1 cellular context compared by ENCODE assay signal in the genomic region with DNA sequence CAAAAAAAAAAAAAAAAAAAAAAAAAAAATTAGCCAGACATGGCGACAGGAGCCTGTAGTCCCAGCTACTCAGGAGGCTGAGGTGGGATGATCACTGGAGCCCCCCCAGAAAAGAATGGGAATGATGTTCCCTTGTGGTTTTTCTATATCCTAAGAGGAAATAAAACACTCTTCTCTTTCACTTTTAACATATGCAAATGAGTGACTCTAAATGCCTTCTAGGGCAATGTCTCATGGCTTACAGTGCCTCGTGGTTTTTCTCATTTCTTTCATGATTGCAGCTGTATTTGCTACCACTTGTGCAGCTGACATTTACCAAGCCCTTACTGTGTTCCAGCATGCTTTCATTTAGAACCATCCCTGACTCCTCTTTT.
TF ChIP-seq lines count a peak whose summit lies in the region.

No MANE protein-coding gene starts in this region.

TF ChIP-seq in HepG2, 621 proteins besides CTCF, POLR2A, EP300 and RAD21:
- TF ChIP-seq, protein P1, sequence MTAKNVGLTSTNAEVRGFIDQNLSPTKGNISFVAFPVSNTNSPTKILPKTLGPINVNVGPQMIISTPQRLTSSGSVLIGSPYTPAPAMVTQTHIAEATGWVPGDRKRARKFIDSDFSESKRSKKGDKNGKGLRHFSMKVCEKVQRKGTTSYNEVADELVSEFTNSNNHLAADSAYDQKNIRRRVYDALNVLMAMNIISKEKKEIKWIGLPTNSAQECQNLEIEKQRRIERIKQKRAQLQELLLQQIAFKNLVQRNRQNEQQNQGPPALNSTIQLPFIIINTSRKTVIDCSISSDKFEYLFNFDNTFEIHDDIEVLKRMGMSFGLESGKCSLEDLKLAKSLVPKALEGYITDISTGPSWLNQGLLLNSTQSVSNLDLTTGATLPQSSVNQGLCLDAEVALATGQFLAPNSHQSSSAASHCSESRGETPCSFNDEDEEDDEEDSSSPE (CRISPR knock-in tag; IDR thresholded peaks at IDR 0.05): no peak
- TF ChIP-seq SALL2 (CRISPR knock-in tag; IDR thresholded peaks at IDR 0.05) (no peak), ZNF737 (CRISPR knock-in tag; IDR thresholded peaks at IDR 0.05; ENCODE audit: borderline replicate concordance) (no peak), ZBTB42 (CRISPR knock-in tag; IDR thresholded peaks at IDR 0.05) (no peak), ZSCAN30 (CRISPR knock-in tag; IDR thresholded peaks at IDR 0.05) (no peak), RXRA (CRISPR knock-in tag; IDR thresholded peaks at IDR 0.05) (no peak), ZNF850 (CRISPR knock-in tag; conservative IDR thresholded peaks at IDR 0.05) (no peak)
- TF ChIP-seq, protein P2, sequence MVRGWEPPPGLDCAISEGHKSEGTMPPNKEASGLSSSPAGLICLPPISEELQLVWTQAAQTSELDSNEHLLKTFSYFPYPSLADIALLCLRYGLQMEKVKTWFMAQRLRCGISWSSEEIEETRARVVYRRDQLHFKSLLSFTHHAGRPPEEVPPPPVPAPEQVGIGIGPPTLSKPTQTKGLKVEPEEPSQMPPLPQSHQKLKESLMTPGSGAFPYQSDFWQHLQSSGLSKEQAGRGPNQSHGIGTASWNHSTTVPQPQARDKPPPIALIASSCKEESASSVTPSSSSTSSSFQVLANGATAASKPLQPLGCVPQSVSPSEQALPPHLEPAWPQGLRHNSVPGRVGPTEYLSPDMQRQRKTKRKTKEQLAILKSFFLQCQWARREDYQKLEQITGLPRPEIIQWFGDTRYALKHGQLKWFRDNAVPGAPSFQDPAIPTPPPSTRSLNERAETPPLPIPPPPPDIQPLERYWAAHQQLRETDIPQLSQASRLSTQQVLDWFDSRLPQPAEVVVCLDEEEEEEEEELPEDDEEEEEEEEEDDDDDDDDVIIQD (CRISPR knock-in tag; IDR thresholded peaks at IDR 0.05; ENCODE audit: low read depth): no peak
